Comparison of ENCODE assay signal across 8 cellular contexts in genomic region chr17:78970834-78971763, GRCh38. TPM values are rescaled to one million over a fixed set of nuclear protein-coding genes. Genes with fewer than 3 reads are reported as not detected.
DNase-seq lines count a peak whose midpoint lies in the region; ATAC-seq and TF ChIP-seq lines count a peak whose summit lies in the region.

No MANE protein-coding gene starts in this region.

- peak; percentile 95 for TF ChIP-seq CTCF in Panc1 (IDR thresholded peaks at IDR 0.05)

- no peaks in the 10 kb centered on the region for H3K36me3 Mint-ChIP-seq in naive B cell
- no peaks in the 10 kb centered on the region for H3K36me3 Mint-ChIP-seq in stimulated activated effector memory CD8-positive, alpha-beta T cell treated with anti-CD3 and anti-CD28 coated beads, Interleukin-12 subunit alpha, Interleukin-12 subunit beta, amount 100 ng/mL, for 72 hours

- peak overlapping the region in 1 of 8 donors; percentile 75 for H3K4me3 Mint-ChIP-seq in naive B cell
- no peak overlapping the region for H3K4me3 Mint-ChIP-seq in stimulated activated effector memory CD8-positive, alpha-beta T cell treated with anti-CD3 and anti-CD28 coated beads, Interleukin-12 subunit alpha, Interleukin-12 subunit beta, amount 100 ng/mL, for 72 hours

- peaks cover 5% of the 10 kb centered on the region; the same call in 1 of the 2 replicates for H3K4me1 ChIP-seq in Panc1 (ENCODE audit: control insufficient read depth, insufficient read depth, low read length)

- peak; percentile 95 for TF ChIP-seq RAD21 in Ishikawa (IDR thresholded peaks at IDR 0.05; ENCODE audit: low read depth)

- TSS peak; percentile 88 for BruUV-seq in Panc1 (replicated peaks; lab: Mats Ljungman, UMichigan)

- peak overlapping the region in 4 of 6 donors; percentile 6 to 93 (median 40) for H3K27ac Mint-ChIP-seq in naive B cell
- peak overlapping the region; percentile 54 for H3K27ac Mint-ChIP-seq in stimulated activated effector memory CD8-positive, alpha-beta T cell treated with anti-CD3 and anti-CD28 coated beads, Interleukin-12 subunit alpha, Interleukin-12 subunit beta, amount 100 ng/mL, for 72 hours

- CTCF ChIA-PET in Panc1 (lab: Charles Lee) = interaction anchor here (0.5 to 3.0 kb wide), 7 partner anchors 14 to 252 kb away, joined by 3 to 33 read pairs (median 4); no protein-coding TSS in a partner anchor

- peak; percentile 39 for DNase-seq in CMK (ENCODE audit: low read depth)
- DNase-seq in Panc1 (ENCODE audit: low read depth, low spot score) = no peak
- peak; percentile 68 for DNase-seq in activated T-cell treated with anti-CD3 and anti-CD28 coated beads for 48 hours (ENCODE audit: low read depth)
- DNase-seq in erythroblast (lab: John Stamatoyannopoulos, UW) = peak; percentile 61 to 83
- peak; percentile 68 for DNase-seq in naive B cell
- DNase-seq in stimulated activated effector memory CD8-positive, alpha-beta T cell treated with anti-CD3 and anti-CD28 coated beads, Interleukin-12 subunit alpha, Interleukin-12 subunit beta, amount 100 ng/mL, for 72 hours (ENCODE audit: low spot score in 2 of 2) = peak; percentile 75 to 88

- intact Hi-C loops in Panc1 (cut with micrococcal nuclease; ENCODE audit: unreplicated experiment) = loop anchor here (2.0 kb wide), 1 partner anchor 104 kb away; no protein-coding TSS in a partner anchor

- H3K27ac ChIP-seq in Panc1 (ENCODE audit: low read length) = peak overlapping the region; percentile 34; the same call in 1 of the 2 replicates

- H3K4me1 Mint-ChIP-seq in naive B cell = peaks cover 11% of the 10 kb centered on the region in 3 donors
- peaks cover 7% of the 10 kb centered on the region for H3K4me1 Mint-ChIP-seq in stimulated activated effector memory CD8-positive, alpha-beta T cell treated with anti-CD3 and anti-CD28 coated beads, Interleukin-12 subunit alpha, Interleukin-12 subunit beta, amount 100 ng/mL, for 72 hours

- POLR2A ChIA-PET in Panc1 (lab: Charles Lee) = no interaction called here

- H3K36me3 ChIP-seq in Panc1 (ENCODE audit: control insufficient read depth, insufficient read depth, low read length) = no peaks in the 10 kb centered on the region

- TF ChIP-seq EP300 in Ishikawa (IDR thresholded peaks at IDR 0.05; ENCODE audit: borderline replicate concordance) = no peak

- no peaks in the 10 kb centered on the region for H3K27me3 ChIP-seq in Panc1 (ENCODE audit: control insufficient read depth, insufficient read depth, low read length)

- no peaks in the 10 kb centered on the region for H3K9me3 Mint-ChIP-seq in naive B cell
- no peaks in the 10 kb centered on the region for H3K9me3 Mint-ChIP-seq in stimulated activated effector memory CD8-positive, alpha-beta T cell treated with anti-CD3 and anti-CD28 coated beads, Interleukin-12 subunit alpha, Interleukin-12 subunit beta, amount 100 ng/mL, for 72 hours

- no peak overlapping the region for H3K4me3 ChIP-seq in Panc1 (ENCODE audit: low read depth in 2 of 2, low read length in 2 of 2)

- ATAC-seq in Panc1 (peak; percentile 70), naive B cell (ENCODE audit: low read depth in 2 of 2) (peak; percentile 72 to 83), HG02840 (IDR thresholded peaks at IDR 0.05; ENCODE audit: low FRiP score, unreplicated experiment) (no peak)
- peak; percentile 62 for ATAC-seq in stimulated activated effector memory CD8-positive, alpha-beta T cell treated with anti-CD3 and anti-CD28 coated beads, Interleukin-12 subunit alpha, Interleukin-12 subunit beta, amount 100 ng/mL, for 72 hours

- H3K9me3 ChIP-seq in Panc1 (ENCODE audit: control insufficient read depth, insufficient read depth, low read depth, low read length) = no peaks in the 10 kb centered on the region

- no peak for TF ChIP-seq POLR2A in erythroblast (IDR thresholded peaks at IDR 0.05; ENCODE audit: low read length)

- no peaks in the 10 kb centered on the region for H3K27me3 Mint-ChIP-seq in naive B cell

- in situ Hi-C loops in Panc1 (cut with HindIII; ENCODE audit: low pct_unique_long_range_greater_than_20kb, low sequenced_read_pairs) = no loop called here

TF ChIP-seq in Ishikawa, 13 proteins besides CTCF, POLR2A, EP300 and RAD21:
- TF ChIP-seq USF1 (IDR thresholded peaks at IDR 0.05) = no peak
- no peak for TF ChIP-seq FOXM1 (IDR thresholded peaks at IDR 0.05; ENCODE audit: borderline replicate concordance, low read depth)
- no peak for TF ChIP-seq CREB1 (IDR thresholded peaks at IDR 0.05; ENCODE audit: low read depth)

RNA-seq across cellular contexts. Expression of gene LGALS3BP, which starts 8.6 kb away (rescaled TPM):
- total RNA-seq in Panc1 (2021; ENCODE audit: unreplicated experiment) = 361 TPM
- 472 TPM for polyA plus RNA-seq in Panc1 (2012; ENCODE audit: insufficient read length)
- 10 to 100 TPM in 1 of 6 donors, 1 to 10 TPM in 5; 1.2 to 17.1 (median 3.7) TPM for polyA plus RNA-seq in naive B cell (ENCODE audit: low read depth in 6 of 6)

RNA-seq across cellular contexts. Expression of gene CANT1, which starts 38.5 kb away (rescaled TPM):
- total RNA-seq in Panc1 (2021; ENCODE audit: unreplicated experiment) = 160 TPM
- 162 TPM for polyA plus RNA-seq in Panc1 (2012; ENCODE audit: insufficient read length)
- 1 to 10 TPM; 3.7 to 9.7 (median 6.0) TPM for polyA plus RNA-seq in naive B cell (ENCODE audit: low read depth in 6 of 6)

RNA-seq across cellular contexts. Expression of gene TIMP2, which starts 45.9 kb away (rescaled TPM):
- 62.4 TPM for total RNA-seq in Panc1 (2021; ENCODE audit: unreplicated experiment)
- polyA plus RNA-seq in Panc1 (2012; ENCODE audit: insufficient read length) = 50.2 TPM
- 1 to 10 TPM in 1 of 6 donors, under 1 TPM in 5; 0.40 to 1.1 (median 0.65) TPM for polyA plus RNA-seq in naive B cell (ENCODE audit: low read depth in 6 of 6)

RNA-seq across cellular contexts. Expression of gene C1QTNF1, which starts 52.9 kb away (rescaled TPM):
- 1.5 TPM for total RNA-seq in Panc1 (2021; ENCODE audit: unreplicated experiment)
- polyA plus RNA-seq in Panc1 (2012; ENCODE audit: insufficient read length) = 1.1 TPM
- polyA plus RNA-seq in naive B cell (ENCODE audit: low read depth in 6 of 6) = not detected
